17 cellular contexts compared by ENCODE assay signal in the genomic region with DNA sequence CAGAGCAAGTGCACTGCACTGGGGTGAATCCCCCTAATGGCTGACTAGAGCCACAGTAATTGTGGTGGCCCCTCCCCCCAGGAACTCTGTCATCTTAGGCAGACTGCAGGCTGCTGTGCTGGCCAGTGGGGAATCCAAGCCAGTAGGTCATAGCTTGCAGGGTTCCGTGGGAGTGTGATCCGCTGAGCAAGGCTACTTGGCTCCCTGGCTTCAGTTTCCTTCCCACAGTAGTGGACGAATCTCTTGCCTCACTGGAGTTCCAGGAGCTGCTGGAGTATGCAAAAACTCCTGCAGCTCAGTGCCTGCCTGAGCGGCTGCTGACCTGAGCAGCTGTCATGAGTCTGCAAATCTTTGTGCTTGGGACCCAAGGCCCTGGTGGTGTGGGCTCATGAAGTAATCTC. TPM values are rescaled to one million over a fixed set of nuclear protein-coding genes. Genes with fewer than 3 reads are reported as not detected.
DNase-seq lines count a peak whose midpoint lies in the region; TF ChIP-seq lines count a peak whose summit lies in the region.
"Had no signal": no experiment of that assay in that cellular context is flagged by ENCODE, and none has a peak within 500 bp of the region (broad histone marks: within the 10 kb centered on the region; RNA-seq: fewer than 3 reads in every experiment).

No MANE protein-coding gene starts in this region.

- no peaks in the 10 kb centered on the region for H3K4me1 ChIP-seq in colonic mucosa
- H3K4me1 ChIP-seq: upper lobe of left lung had no signal

- DNase-seq in CMK (ENCODE audit: low read depth) (peak; percentile 40), HuH-7 (ENCODE audit: low spot score) (peak; percentile 9), cardiac fibroblast (ENCODE audit: low read depth in 2 of 2) (peak; percentile 2 to 36), islet precursor cell (peak; percentile 76), colonic mucosa (no peak), NOMO-1 treated with DMSO at 0.1 percent for 48 hours (lab: John Stamatoyannopoulos, UW; ENCODE audit: unreplicated experiment) (no peak)
- DNase-seq in activated CD8-positive, alpha-beta memory T cell treated with anti-CD3 and anti-CD28 coated beads for 24 hours: no peak
- no peak for DNase-seq in activated T-cell treated with anti-CD3 and anti-CD28 coated beads, Interleukin-2, amount 50 U/mL, for 1 hour
- DNase-seq: activated CD4-positive, alpha-beta T cell treated with anti-CD3 and anti-CD28 coated beads, Interleukin-2, amount 10 ng/mL, durations not matched to agents 24 days and 14 days; GDM1; hypothalamus; NCI-H2029; NCI-H774; upper lobe of left lung had no signal

- H3K27me3 ChIP-seq in colonic mucosa: no peaks in the 10 kb centered on the region
- H3K27me3 ChIP-seq: neutrophil, upper lobe of left lung had no signal

- TF ChIP-seq CTCF in cardiac fibroblast (IDR thresholded peaks at IDR 0.05; ENCODE audit: low read depth, low read length) (no peak), colonic mucosa (IDR thresholded peaks at IDR 0.05) (no peak)

- H3K27ac ChIP-seq in colonic mucosa: no peak overlapping the region
- H3K27ac ChIP-seq: neutrophil, upper lobe of left lung had no signal

- no peaks in the 10 kb centered on the region for H3K36me3 ChIP-seq in colonic mucosa
- H3K36me3 ChIP-seq: neutrophil, upper lobe of left lung had no signal

- no peaks in the 10 kb centered on the region for H3K9me3 ChIP-seq in colonic mucosa
- H3K9me3 ChIP-seq: neutrophil had no signal

- intact Hi-C loops in colonic mucosa (cut with DNase I): no loop called here

- H3K9ac ChIP-seq in colonic mucosa (ENCODE audit: low read depth in 2 of 2, low read length in 2 of 2): no peak overlapping the region

- no peak overlapping the region for H3K4me3 ChIP-seq in cardiac fibroblast (replicated peaks in 1 of 2; ENCODE audit: low read depth in 2 of 2, low read length in 2 of 2)
- H3K4me3 ChIP-seq in colonic mucosa: no peak overlapping the region
- H3K4me3 ChIP-seq: upper lobe of left lung had no signal

RNA-seq across cellular contexts. Expression of a gene that starts 13.2 kb away (rescaled TPM):
- total RNA-seq in colonic mucosa: not detected
- total RNA-seq: activated CD4-positive, alpha-beta T cell treated with anti-CD3 and anti-CD28 coated beads, Interleukin-2, amount 10 ng/mL, durations not matched to agents 24 days and 14 days; esophagus mucosa; skeletal muscle tissue; upper lobe of left lung had no signal

RNA-seq across cellular contexts. Expression of a gene that starts 25.5 kb away (rescaled TPM):
- total RNA-seq in colonic mucosa: under 1 TPM in 1 of 2 donors, not detected in 1; 0.67 TPM
- total RNA-seq: activated CD4-positive, alpha-beta T cell treated with anti-CD3 and anti-CD28 coated beads, Interleukin-2, amount 10 ng/mL, durations not matched to agents 24 days and 14 days had no signal

RNA-seq across cellular contexts. Expression of a gene that starts 46.5 kb away (rescaled TPM):
- not detected for total RNA-seq in colonic mucosa
- total RNA-seq: activated CD4-positive, alpha-beta T cell treated with anti-CD3 and anti-CD28 coated beads, Interleukin-2, amount 10 ng/mL, durations not matched to agents 24 days and 14 days; esophagus mucosa; skeletal muscle tissue had no signal

RNA-seq across cellular contexts. Expression of a gene that starts 46.5 kb away (rescaled TPM):
- total RNA-seq in colonic mucosa: under 1 TPM in 1 of 2 donors, not detected in 1; 0.48 TPM
- total RNA-seq: activated CD4-positive, alpha-beta T cell treated with anti-CD3 and anti-CD28 coated beads, Interleukin-2, amount 10 ng/mL, durations not matched to agents 24 days and 14 days; esophagus mucosa; skeletal muscle tissue; upper lobe of left lung had no signal

Comparison
In these comparisons a context has a peak if more than half of its experiments do, and no peak if none do; other contexts are left out.
1. DNase-seq: peak in CMK (single experiment), HuH-7 (single experiment), cardiac fibroblast (2 of 2) and islet precursor cell (single experiment); none in activated CD8-positive, alpha-beta memory T cell treated with anti-CD3 and anti-CD28 coated beads for 24 hours (single experiment), colonic mucosa (single experiment), NOMO-1 treated with DMSO at 0.1 percent for 48 hours (single experiment) and activated T-cell treated with anti-CD3 and anti-CD28 coated beads, Interleukin-2, amount 50 U/mL, for 1 hour (single experiment).